In the genomic region with DNA sequence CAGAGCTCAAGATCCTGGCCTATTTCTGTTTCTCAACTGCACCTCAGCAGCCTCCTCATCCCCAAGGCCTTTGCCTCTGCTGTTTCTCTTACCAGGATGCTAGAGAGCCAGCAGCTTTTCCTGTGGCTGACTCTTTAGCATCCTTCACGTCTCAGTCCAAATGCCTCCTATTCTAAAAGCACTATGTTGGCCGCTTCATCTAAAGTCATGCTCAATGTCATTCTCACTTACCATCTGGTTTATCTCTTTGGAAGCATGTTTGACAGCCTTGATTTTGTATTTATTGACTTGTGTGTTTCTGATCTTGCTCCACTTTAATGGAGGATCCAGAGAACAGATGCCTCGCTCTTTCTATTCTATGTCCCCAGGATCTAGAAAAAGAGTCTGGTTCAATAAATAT, we compare ENCODE assay signal across 22 cellular contexts.
"Had no signal": no experiment of that assay in that cellular context is flagged by ENCODE, and none has a peak within 500 bp of the region (broad histone marks: within the 10 kb centered on the region; RNA-seq: fewer than 3 reads in every experiment).

No MANE protein-coding gene starts in this region.

- DNase-seq: colonic mucosa; cortex of kidney; dermis blood vessel endothelial cell; dorsolateral prefrontal cortex; effector CD4-positive, alpha-beta T cell; effector CD8-positive, alpha-beta T cell; effector memory CD4-positive, alpha-beta T cell; effector memory CD8-positive, alpha-beta T cell; endodermal cell; erythroblast; esophagus squamous epithelium; foreskin fibroblast; foreskin keratinocyte; foreskin melanocyte; gastrocnemius medialis; glutamatergic neuron; head of caudate nucleus; heart right ventricle had no signal

- H3K4me1 ChIP-seq: colonic mucosa, esophagus squamous epithelium, foreskin keratinocyte, gastrocnemius medialis, gastroesophageal sphincter, heart right ventricle had no signal

- ATAC-seq: effector memory CD8-positive, alpha-beta T cell; esophagus mucosa; foreskin keratinocyte; gastrocnemius medialis; gastroesophageal sphincter; heart right ventricle had no signal

- H3K36me3 ChIP-seq: colonic mucosa, esophagus squamous epithelium, gastrocnemius medialis, gastroesophageal sphincter, heart right ventricle had no signal

- H3K27me3 ChIP-seq: colonic mucosa, esophagus squamous epithelium, gastrocnemius medialis, gastroesophageal sphincter had no signal

- H3K4me3 ChIP-seq: colonic mucosa, coronary artery, dorsolateral prefrontal cortex, esophagus squamous epithelium, gastrocnemius medialis, gastroesophageal sphincter, heart right ventricle had no signal

- H3K27ac ChIP-seq: colonic mucosa, coronary artery, dorsolateral prefrontal cortex, epithelial cell of prostate, esophagus squamous epithelium, foreskin keratinocyte, gastrocnemius medialis, gastroesophageal sphincter, heart right ventricle had no signal

- H3K9me3 ChIP-seq: colonic mucosa, esophagus squamous epithelium, gastrocnemius medialis, gastroesophageal sphincter, heart right ventricle had no signal
